Comparison of ENCODE assay signal across 23 cellular contexts in genomic region chr1:197076585-197076984, GRCh38. TPM values are rescaled to one million over a fixed set of nuclear protein-coding genes. Genes with fewer than 3 reads are reported as not detected.
DNase-seq lines count a peak whose midpoint lies in the region; ATAC-seq and TF ChIP-seq lines count a peak whose summit lies in the region.
"Had no signal": no experiment of that assay in that cellular context is flagged by ENCODE, and none has a peak within 500 bp of the region (broad histone marks: within the 10 kb centered on the region; RNA-seq: fewer than 3 reads in every experiment).

No MANE protein-coding gene starts in this region.

- ATAC-seq in GM19395 (IDR thresholded peaks at IDR 0.05; ENCODE audit: unreplicated experiment) (peak; percentile 48), GM21717 (IDR thresholded peaks at IDR 0.05; ENCODE audit: unreplicated experiment) (peak; percentile 58), HG03159 (IDR thresholded peaks at IDR 0.05; ENCODE audit: unreplicated experiment) (peak; percentile 57), GM18517 (IDR thresholded peaks at IDR 0.05; ENCODE audit: unreplicated experiment) (no peak)
- ATAC-seq: CD8-positive, alpha-beta T cell; GM12878; GM23338; HCT116 had no signal

- 82% methylated on average over 1 of the region's 1 CpG for WGBS in urinary bladder

- H3K36me3 ChIP-seq in urinary bladder (ENCODE audit: insufficient read depth), result no peaks in the 10 kb centered on the region

- H3K9me3 Mint-ChIP-seq in T-helper 2 cell treated with Interferon-gamma antibody and Interleukin-4, amounts not matched to agents 5 μg/mL and 100 μg/mL, for 36 hours, result peaks cover 15% of the 10 kb centered on the region
- H3K9me3 Mint-ChIP-seq in chondrocyte (ENCODE audit: low read depth), result peaks cover 16% of the 10 kb centered on the region

- no peak overlapping the region for H3K27ac Mint-ChIP-seq in T-helper 2 cell treated with Interferon-gamma antibody and Interleukin-4, amounts not matched to agents 5 μg/mL and 100 μg/mL, for 36 hours
- H3K27ac Mint-ChIP-seq in chondrocyte (ENCODE audit: unreplicated experiment), result no peak overlapping the region
- H3K27ac Mint-ChIP-seq: CD8-positive, alpha-beta T cell; GM23338; H9 had no signal

- H3K4me3 ChIP-seq in urinary bladder (ENCODE audit: low read depth, low read length), result no peak overlapping the region
- H3K4me3 ChIP-seq: GM12878, GM23338 had no signal

- peaks cover 5% of the 10 kb centered on the region for H3K27me3 Mint-ChIP-seq in T-helper 2 cell treated with Interferon-gamma antibody and Interleukin-4, amounts not matched to agents 5 μg/mL and 100 μg/mL, for 36 hours (ENCODE audit: low read depth)
- H3K27me3 Mint-ChIP-seq in chondrocyte (ENCODE audit: low read depth), result peaks cover 3% of the 10 kb centered on the region

- no peaks in the 10 kb centered on the region for H3K4me1 ChIP-seq in urinary bladder (ENCODE audit: insufficient read depth)
- H3K4me1 ChIP-seq: Caco-2 had no signal

- no peak overlapping the region for H3K4me3 Mint-ChIP-seq in T-helper 2 cell treated with Interferon-gamma antibody and Interleukin-4, amounts not matched to agents 5 μg/mL and 100 μg/mL, for 36 hours
- no peak overlapping the region for H3K4me3 Mint-ChIP-seq in chondrocyte (ENCODE audit: unreplicated experiment)
- H3K4me3 Mint-ChIP-seq: CD8-positive, alpha-beta T cell; GM23338; H9 had no signal

- DNase-seq in activated CD8-positive, alpha-beta memory T cell treated with anti-CD3 and anti-CD28 coated beads, Interleukin-2, amount 50 U/mL, for 48 hours, result no peak
- no peak for DNase-seq in T-helper 2 cell treated with Interferon-gamma antibody and Interleukin-4, amounts not matched to agents 5 μg/mL and 100 μg/mL, for 36 hours (ENCODE audit: low spot score)
- no peak for DNase-seq in chondrocyte (ENCODE audit: low spot score)
- DNase-seq: C1 segment of cervical spinal cord; Caco-2; CD8-positive, alpha-beta T cell; DMS 273 treated with DMSO at 0.1 percent for 48 hours; DMS79; EL; GDM1; H9 had no signal

- no peak for TF ChIP-seq CTCF in chondrocyte (IDR thresholded peaks at IDR 0.05)

- peaks cover 12% of the 10 kb centered on the region for H3K36me3 Mint-ChIP-seq in T-helper 2 cell treated with Interferon-gamma antibody and Interleukin-4, amounts not matched to agents 5 μg/mL and 100 μg/mL, for 36 hours (ENCODE audit: low read depth)
- H3K36me3 Mint-ChIP-seq in chondrocyte (ENCODE audit: low read depth), result peaks cover 5% of the 10 kb centered on the region
- H3K36me3 Mint-ChIP-seq: CD8-positive, alpha-beta T cell had no signal

- peak overlapping the region; percentile 2 for H3K27ac ChIP-seq in urinary bladder (ENCODE audit: low read depth)

- no peaks in the 10 kb centered on the region for H3K4me1 Mint-ChIP-seq in T-helper 2 cell treated with Interferon-gamma antibody and Interleukin-4, amounts not matched to agents 5 μg/mL and 100 μg/mL, for 36 hours (ENCODE audit: low read depth)
- no peaks in the 10 kb centered on the region for H3K4me1 Mint-ChIP-seq in chondrocyte (ENCODE audit: low read depth)
- H3K4me1 Mint-ChIP-seq: GM23338, H9 had no signal

RNA-seq across cellular contexts. Expression of gene F13B, which starts 9.5 kb away (rescaled TPM):
- total RNA-seq in urinary bladder, result not detected
- polyA plus RNA-seq in urinary bladder, result 0.05 TPM
- not detected in 3 replicates for total RNA-seq in chondrocyte
- total RNA-seq: A172; A673; Caco-2; CD8-positive, alpha-beta T cell; GM12878; GM23338; H4; H9 had no signal
- polyA plus RNA-seq: BJ, GM23338 had no signal
